ENCODE assay signal across 17 cellular contexts in genomic region chr3:141556034-141556433, GRCh38.
DNase-seq lines count a peak whose midpoint lies in the region; ATAC-seq and TF ChIP-seq lines count a peak whose summit lies in the region.
"Had no signal": no experiment of that assay in that cellular context is flagged by ENCODE, and none has a peak within 500 bp of the region (broad histone marks: within the 10 kb centered on the region; RNA-seq: fewer than 3 reads in every experiment).

No MANE protein-coding gene starts in this region.

- H2BK5ac ChIP-seq in IMR-90 (ENCODE audit: low read depth, low read length, poor library complexity, severe bottlenecking), result peak overlapping the region; percentile 31

- CTCF ChIA-PET in activated CD8-positive, alpha-beta T cell treated with anti-CD3 and anti-CD28 coated beads for 36 hours (lab: Charles Lee), result interaction anchor here (1.1 to 7.0 kb wide), 7 partner anchors 10 to 97 kb away, joined by 3 to 74 read pairs (median 7); partner anchors contain the start of gene RASA2
- CTCF ChIA-PET in activated CD8-positive, alpha-beta T cell treated with anti-CD3 and anti-CD28 coated beads, Interleukin-2, amount 10 ng/mL, durations not matched to agents 7 days and 5 days (lab: Charles Lee), result interaction anchor here (1.3 to 5.6 kb wide), 4 partner anchors 83 to 195 kb away, joined by 3 to 30 read pairs (median 12); no protein-coding TSS in a partner anchor
- CTCF ChIA-PET in IMR-90 (lab: Yijun Ruan, JAX), result interaction anchor here (1.6 kb wide), 2 partner anchors 19 to 101 kb away, joined by 4 read pairs; no protein-coding TSS in a partner anchor

- H4K20me1 ChIP-seq in IMR-90 (ENCODE audit: insufficient read depth, low read length) (no peaks in the 10 kb centered on the region), osteoblast (ENCODE audit: insufficient read depth, low read length) (no peaks in the 10 kb centered on the region)

- no peak overlapping the region for H2BK15ac ChIP-seq in IMR-90 (ENCODE audit: low read depth, low read length)

- no peak overlapping the region for H2AK5ac ChIP-seq in IMR-90 (ENCODE audit: low read depth, low read length)

- peak overlapping the region; percentile 15; the same call in 1 of the 2 replicates for H3K4ac ChIP-seq in IMR-90 (ENCODE audit: low read depth, low read length)

- TF ChIP-seq POLR2A in IMR-90 (IDR thresholded peaks at IDR 0.05; ENCODE audit: low read depth, low read length), result no peak

- no peaks in the 10 kb centered on the region for H3K27me3 Mint-ChIP-seq in activated CD8-positive, alpha-beta T cell treated with anti-CD3 and anti-CD28 coated beads for 36 hours
- H3K27me3 Mint-ChIP-seq in activated CD8-positive, alpha-beta T cell treated with anti-CD3 and anti-CD28 coated beads, Interleukin-2, amount 10 ng/mL, durations not matched to agents 7 days and 5 days (ENCODE audit: low read depth), result no peaks in the 10 kb centered on the region
- H3K27me3 Mint-ChIP-seq: T-cell had no signal

- no peak overlapping the region for H4K5ac ChIP-seq in IMR-90 (ENCODE audit: low read depth, low read length)

- H3K4me2 ChIP-seq in IMR-90 (ENCODE audit: low read depth, low read length) (no peak overlapping the region), osteoblast (ENCODE audit: insufficient read depth, low read length) (no peak overlapping the region)

- H2BK120ac ChIP-seq in IMR-90 (ENCODE audit: low read depth, low read length), result no peak overlapping the region

- no TSS peak for BruUV-seq in IMR-90 (replicated peaks; lab: Mats Ljungman, UMichigan)

- no peaks in the 10 kb centered on the region for H3K9me3 ChIP-seq in IMR-90 (ENCODE audit: control insufficient read depth, insufficient read depth, low read length)
- H3K9me3 ChIP-seq in osteoblast (ENCODE audit: low read depth, low read length), result no peaks in the 10 kb centered on the region

- no peak overlapping the region for H4K8ac ChIP-seq in IMR-90 (ENCODE audit: low read depth in 2 of 2, low read length in 2 of 2)

- H2BK20ac ChIP-seq in IMR-90 (ENCODE audit: low read depth, low read length), result no peak overlapping the region

- H4K91ac ChIP-seq in IMR-90 (ENCODE audit: insufficient read depth, low read depth, low read length), result no peak overlapping the region

- peak; percentile 68 for ATAC-seq in activated CD8-positive, alpha-beta T cell treated with anti-CD3 and anti-CD28 coated beads for 36 hours
- no peak for ATAC-seq in activated CD8-positive, alpha-beta T cell treated with anti-CD3 and anti-CD28 coated beads, Interleukin-2, amount 10 ng/mL, durations not matched to agents 7 days and 5 days
- ATAC-seq in IMR-90 (ENCODE audit: low read depth) (no peak), HG02852 (IDR thresholded peaks at IDR 0.05; ENCODE audit: unreplicated experiment) (no peak), HG03565 (IDR thresholded peaks at IDR 0.05; ENCODE audit: unreplicated experiment) (no peak)
- ATAC-seq: HepG2, T-cell, WTC11 had no signal

- H3K27me3 ChIP-seq in IMR-90 (ENCODE audit: control insufficient read depth, insufficient read depth, low read length) (no peaks in the 10 kb centered on the region), brain microvascular endothelial cell (replicated peaks) (no peaks in the 10 kb centered on the region), osteoblast (ENCODE audit: insufficient read depth, low read length) (no peaks in the 10 kb centered on the region)

- H3K56ac ChIP-seq in IMR-90 (ENCODE audit: extremely low read depth, insufficient read depth, low read length), result no peak overlapping the region

- H3K4me1 Mint-ChIP-seq in activated CD8-positive, alpha-beta T cell treated with anti-CD3 and anti-CD28 coated beads for 36 hours (ENCODE audit: low read depth), result peaks cover 40% of the 10 kb centered on the region
- peaks cover 39% of the 10 kb centered on the region for H3K4me1 Mint-ChIP-seq in activated CD8-positive, alpha-beta T cell treated with anti-CD3 and anti-CD28 coated beads, Interleukin-2, amount 10 ng/mL, durations not matched to agents 7 days and 5 days (ENCODE audit: low read depth)
- H3K4me1 Mint-ChIP-seq: WTC11 had no signal

- H3K36me3 Mint-ChIP-seq in activated CD8-positive, alpha-beta T cell treated with anti-CD3 and anti-CD28 coated beads for 36 hours (ENCODE audit: low read depth), result peaks cover 31% of the 10 kb centered on the region
- H3K36me3 Mint-ChIP-seq in activated CD8-positive, alpha-beta T cell treated with anti-CD3 and anti-CD28 coated beads, Interleukin-2, amount 10 ng/mL, durations not matched to agents 7 days and 5 days (ENCODE audit: low read depth), result peaks cover 32% of the 10 kb centered on the region
- H3K36me3 Mint-ChIP-seq: WTC11 had no signal

- H3K18ac ChIP-seq in IMR-90 (ENCODE audit: low read depth, low read length), result no peak overlapping the region

- no peak overlapping the region for H3K27ac ChIP-seq in IMR-90 (ENCODE audit: insufficient read depth, low read length)
- H3K27ac ChIP-seq in brain microvascular endothelial cell, result no peak overlapping the region
- H3K27ac ChIP-seq in osteoblast (ENCODE audit: low read depth, low read length), result peak overlapping the region; percentile 25

- POLR2A ChIA-PET in activated CD8-positive, alpha-beta T cell treated with anti-CD3 and anti-CD28 coated beads for 36 hours (lab: Charles Lee), result interaction anchor here (2.8 to 8.4 kb wide), 2 partner anchors 58 to 69 kb away, joined by 15 to 99 read pairs; partner anchors contain the start of gene RASA2
- POLR2A ChIA-PET in activated CD8-positive, alpha-beta T cell treated with anti-CD3 and anti-CD28 coated beads, Interleukin-2, amount 10 ng/mL, durations not matched to agents 7 days and 5 days (lab: Charles Lee), result interaction anchor here (0.5 to 1.5 kb wide), 4 partner anchors 57 to 95 kb away, joined by 3 to 6 read pairs (median 4); no protein-coding TSS in a partner anchor
- POLR2A ChIA-PET in IMR-90 (lab: Charles Lee; ENCODE audit: unreplicated experiment), result no interaction called here

- H2AFZ ChIP-seq in IMR-90 (replicated peaks; ENCODE audit: low read length, poor library complexity) (no peak overlapping the region), osteoblast (ENCODE audit: low read length) (no peak overlapping the region)

- peak overlapping the region; percentile 63 for H3K27ac Mint-ChIP-seq in activated CD8-positive, alpha-beta T cell treated with anti-CD3 and anti-CD28 coated beads for 36 hours
- H3K27ac Mint-ChIP-seq in activated CD8-positive, alpha-beta T cell treated with anti-CD3 and anti-CD28 coated beads, Interleukin-2, amount 10 ng/mL, durations not matched to agents 7 days and 5 days, result no peak overlapping the region
- H3K27ac Mint-ChIP-seq: WTC11 had no signal

- no peak for TF ChIP-seq RAD21 in IMR-90 (IDR thresholded peaks at IDR 0.05; ENCODE audit: low read length)

- DNase-seq in activated CD8-positive, alpha-beta T cell treated with anti-CD3 and anti-CD28 coated beads for 36 hours, result peak; percentile 29
- no peak for DNase-seq in activated CD8-positive, alpha-beta T cell treated with anti-CD3 and anti-CD28 coated beads, Interleukin-2, amount 10 ng/mL, durations not matched to agents 7 days and 5 days
- peak; percentile 55 for DNase-seq in IMR-90
- DNase-seq in brain microvascular endothelial cell, result peak; percentile 12
- peak; percentile 76 for DNase-seq in osteoblast (ENCODE audit: insufficient read length, low spot score, missing footprints)
- no peak for DNase-seq in HT-29 (ENCODE audit: low spot score)
- DNase-seq: activated gamma-delta T cell, H7, MV-4-11, NCI-H2171 treated with DMSO at 0.1 percent for 48 hours, posterior cingulate gyrus, RPMI8226, T-cell had no signal

- H3K36me3 ChIP-seq in IMR-90 (ENCODE audit: control insufficient read depth, insufficient read depth, low read length) (peaks cover 6% of the 10 kb centered on the region), brain microvascular endothelial cell (replicated peaks) (peaks cover 10% of the 10 kb centered on the region), osteoblast (ENCODE audit: insufficient read depth, low read length) (peaks cover 28% of the 10 kb centered on the region)

- no CpG with 5 or more reads among the region's 1 CpG for WGBS in IMR-90 (ENCODE audit: extremely low coverage in 2 of 2, insufficient read length in 1 of 2), 2 experiments

- TF ChIP-seq CTCF in activated CD8-positive, alpha-beta T cell treated with anti-CD3 and anti-CD28 coated beads for 36 hours (IDR thresholded peaks at IDR 0.05), result no peak
- no peak for TF ChIP-seq CTCF in IMR-90 (conservative IDR thresholded peaks at IDR 0.05; ENCODE audit: low read depth, low read length)
- no peak for TF ChIP-seq CTCF in brain microvascular endothelial cell (IDR thresholded peaks at IDR 0.05; ENCODE audit: low read depth, low read length, missing control alignments)
- no peak for TF ChIP-seq CTCF in osteoblast (IDR thresholded peaks at IDR 0.05; ENCODE audit: extremely low read depth, low read depth, low read length)

- no peak overlapping the region for H3K14ac ChIP-seq in IMR-90 (replicated peaks; ENCODE audit: low read depth, low read length)

- H3K4me3 Mint-ChIP-seq in activated CD8-positive, alpha-beta T cell treated with anti-CD3 and anti-CD28 coated beads for 36 hours, result no peak overlapping the region
- H3K4me3 Mint-ChIP-seq in activated CD8-positive, alpha-beta T cell treated with anti-CD3 and anti-CD28 coated beads, Interleukin-2, amount 10 ng/mL, durations not matched to agents 7 days and 5 days, result no peak overlapping the region
- H3K4me3 Mint-ChIP-seq: T-cell, WTC11 had no signal

- dilution Hi-C loops in IMR-90 (cut with HindIII; ENCODE audit: low sequenced_read_pairs, unreplicated experiment), result no loop called here

- peaks cover under 1% of the 10 kb centered on the region for H3K9me3 Mint-ChIP-seq in activated CD8-positive, alpha-beta T cell treated with anti-CD3 and anti-CD28 coated beads for 36 hours
- no peaks in the 10 kb centered on the region for H3K9me3 Mint-ChIP-seq in activated CD8-positive, alpha-beta T cell treated with anti-CD3 and anti-CD28 coated beads, Interleukin-2, amount 10 ng/mL, durations not matched to agents 7 days and 5 days (ENCODE audit: insufficient read depth)
- H3K9me3 Mint-ChIP-seq: T-cell, WTC11 had no signal

- H2AK9ac ChIP-seq in IMR-90 (replicated peaks; ENCODE audit: low read depth, low read length, poor library complexity), result no peak overlapping the region

- H3K9me1 ChIP-seq in IMR-90 (ENCODE audit: insufficient read depth, low read length), result no peaks in the 10 kb centered on the region

- no peak overlapping the region for H3K23ac ChIP-seq in IMR-90 (ENCODE audit: low read depth, low read length)

- H3K79me1 ChIP-seq in IMR-90 (ENCODE audit: low read depth in 1 of 2, low read length in 2 of 2), result peaks cover 11 to 19% of the 10 kb centered on the region in 2 experiments

- H3K4me1 ChIP-seq in IMR-90 (ENCODE audit: control insufficient read depth, insufficient read depth, low read length) (peaks cover 2% of the 10 kb centered on the region; the same call in 1 of the 2 replicates), osteoblast (ENCODE audit: insufficient read depth, low read length) (peaks cover 41% of the 10 kb centered on the region)

- in situ Hi-C loops in IMR-90 (cut with MboI; ENCODE audit: low sequenced_read_pairs) (loop anchor here (5.0 kb wide), 1 partner anchor 94 kb away; no protein-coding TSS in a partner anchor), brain microvascular endothelial cell (cut with HindIII; ENCODE audit: low pct_ligation_motif_present, low sequenced_read_pairs) (no loop called here)

- no peak overlapping the region for H3K9ac ChIP-seq in IMR-90 (ENCODE audit: low read depth, low read length)

- H3K79me2 ChIP-seq in osteoblast (ENCODE audit: insufficient read depth, low read length), result peaks cover 16% of the 10 kb centered on the region

- intact Hi-C loops in activated CD8-positive, alpha-beta T cell treated with anti-CD3 and anti-CD28 coated beads for 36 hours (cut with micrococcal nuclease), result no loop called here
- intact Hi-C loops in IMR-90 (cut with micrococcal nuclease), result no loop called here

- H3K4me3 ChIP-seq in IMR-90 (ENCODE audit: insufficient read depth, low read depth, low read length) (no peak overlapping the region), brain microvascular endothelial cell (ENCODE audit: low read depth, low read length) (no peak overlapping the region), osteoblast (ENCODE audit: insufficient read depth, low read length) (no peak overlapping the region)

Comparison
In these comparisons a context has a peak if more than half of its experiments do, and no peak if none do; other contexts are left out.
1. DNase-seq: peak in activated CD8-positive, alpha-beta T cell treated with anti-CD3 and anti-CD28 coated beads for 36 hours (single experiment), IMR-90 (single experiment), brain microvascular endothelial cell (single experiment) and osteoblast (single experiment); none in activated CD8-positive, alpha-beta T cell treated with anti-CD3 and anti-CD28 coated beads, Interleukin-2, amount 10 ng/mL, durations not matched to agents 7 days and 5 days (single experiment) and HT-29 (single experiment).